In genomic region chr9:119968837-119969707, GRCh38 we compare ENCODE assay signal across 8 cellular contexts.
A peak's percentile ranks its signal among the peaks of the same experiment; 100 is the strongest.
DNase-seq lines count a peak whose midpoint lies in the region; ATAC-seq and TF ChIP-seq lines count a peak whose summit lies in the region.

No MANE protein-coding gene starts in this region.

- no peaks in the 10 kb centered on the region for H3K9me3 ChIP-seq in BE2C
- H3K9me3 ChIP-seq in WERI-Rb-1 (ENCODE audit: severe bottlenecking) = peaks cover 3% of the 10 kb centered on the region
- H3K9me3 ChIP-seq in lower lobe of right lung = no peaks in the 10 kb centered on the region

- H3K4me1 ChIP-seq in BE2C = no peaks in the 10 kb centered on the region
- H3K4me1 ChIP-seq in lower lobe of right lung = peaks cover 12% of the 10 kb centered on the region

- H3K36me3 ChIP-seq in BE2C = no peaks in the 10 kb centered on the region
- H3K36me3 ChIP-seq in WERI-Rb-1 = no peaks in the 10 kb centered on the region
- no peaks in the 10 kb centered on the region for H3K36me3 ChIP-seq in lower lobe of right lung

- intact Hi-C loops in dorsolateral prefrontal cortex (cut with DNase I) (loop anchor here (2.0 to 10.0 kb wide), 4 partner anchors 164 to 414 kb away; no protein-coding TSS in a partner anchor), lower lobe of right lung (cut with DNase I) (no loop called here)

- ATAC-seq in GM18873 (IDR thresholded peaks at IDR 0.05; ENCODE audit: low FRiP score, unreplicated experiment) (peak; percentile 73), HG03064 (IDR thresholded peaks at IDR 0.05; ENCODE audit: low read depth, unreplicated experiment) (peak; percentile 91), lower lobe of right lung (peak; percentile 93 to 94)

- H3K4me3 ChIP-seq in BE2C (ENCODE audit: low read depth, low read length) (no peak overlapping the region), WERI-Rb-1 (ENCODE audit: low read depth, low read length) (no peak overlapping the region), dorsolateral prefrontal cortex (no peak overlapping the region), lower lobe of right lung (no peak overlapping the region)

- H3K27ac ChIP-seq in WERI-Rb-1 (no peak overlapping the region), dorsolateral prefrontal cortex (peak overlapping the region in 2 of 59 donors; percentile 15 to 41), lower lobe of right lung (no peak overlapping the region)

- peak; percentile 94 for TF ChIP-seq CTCF in BE2C (IDR thresholded peaks at IDR 0.05; ENCODE audit: low read depth, low read length)
- TF ChIP-seq CTCF in WERI-Rb-1 (IDR thresholded peaks at IDR 0.05; ENCODE audit: low read depth, low read length) = peak; percentile 95
- TF ChIP-seq CTCF in dorsolateral prefrontal cortex (IDR thresholded peaks at IDR 0.05 in 54 of 56, conservative IDR thresholded peaks at IDR 0.05 in 2 of 56; ENCODE audit: low read depth in 1 of 56, partially characterized antibody in 56 of 56) = peak; percentile 81 to 96 (median 90)
- peak; percentile 93 for TF ChIP-seq CTCF in lower lobe of right lung (IDR thresholded peaks at IDR 0.05)

- no peaks in the 10 kb centered on the region for H3K27me3 ChIP-seq in BE2C
- no peaks in the 10 kb centered on the region for H3K27me3 ChIP-seq in WERI-Rb-1 (ENCODE audit: insufficient read depth, low read depth, severe bottlenecking)
- H3K27me3 ChIP-seq in dorsolateral prefrontal cortex = no peaks in the 10 kb centered on the region
- no peaks in the 10 kb centered on the region for H3K27me3 ChIP-seq in lower lobe of right lung (ENCODE audit: low read depth)

- peak; percentile 75 for DNase-seq in BE2C
- DNase-seq in NCI-H2196 (lab: John Stamatoyannopoulos, UW; ENCODE audit: unreplicated experiment) = peak; percentile 76
- peak; percentile 89 for DNase-seq in WERI-Rb-1
- peak; percentile 69 to 93 (median 88) for DNase-seq in dorsolateral prefrontal cortex
- DNase-seq in lower lobe of right lung = peak; percentile 82
- peak; percentile 11 to 13 for DNase-seq in stimulated activated CD8-positive, alpha-beta memory T cell treated with anti-CD3 and anti-CD28 coated beads, Interleukin-15, amount 100 ng/mL, for 48 hours (ENCODE audit: low read depth in 2 of 2)

Comparison
In these comparisons a context has a peak if more than half of its experiments do, and no peak if none do; other contexts are left out.
1. DNase-seq: peak in every context shown above with its lines; median percentile 89 in WERI-Rb-1; 88 in dorsolateral prefrontal cortex; 82 in lower lobe of right lung; 76 in NCI-H2196; 75 in BE2C; 12 in stimulated activated CD8-positive, alpha-beta memory T cell treated with anti-CD3 and anti-CD28 coated beads, Interleukin-15, amount 100 ng/mL, for 48 hours.